In the genomic region with DNA sequence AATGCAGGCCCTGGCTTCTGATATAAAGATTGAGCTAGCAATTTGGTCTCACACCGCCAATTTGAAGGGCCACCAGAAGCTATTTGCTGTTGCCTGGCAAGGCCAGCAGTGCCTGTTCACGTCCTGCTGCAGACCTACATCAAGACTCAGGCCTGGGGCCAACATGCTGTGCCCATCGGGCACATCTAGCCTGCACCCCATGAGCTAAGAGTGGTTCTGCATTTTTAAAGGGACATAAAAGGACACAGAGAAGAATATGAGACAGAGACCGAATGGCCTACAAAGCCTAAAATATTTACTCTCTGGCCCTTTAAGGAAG, we compare ENCODE assay signal across 15 cellular contexts.
DNase-seq lines count a peak whose midpoint lies in the region; ATAC-seq, FAIRE-seq and TF ChIP-seq lines count a peak whose summit lies in the region.
"Had no signal": no experiment of that assay in that cellular context is flagged by ENCODE, and none has a peak within 500 bp of the region (broad histone marks: within the 10 kb centered on the region; RNA-seq: fewer than 3 reads in every experiment).

No MANE protein-coding gene starts in this region.

- no peak overlapping the region for H3K23ac ChIP-seq in mesendoderm (ENCODE audit: low read length)

- H2BK5ac ChIP-seq in mesendoderm (ENCODE audit: low read length), result no peak overlapping the region

- peaks cover 0 to 5% (median 2%) of the 10 kb centered on the region in 7 donors for H3K9me3 Mint-ChIP-seq in CD14-positive monocyte
- H3K9me3 Mint-ChIP-seq: CD8-positive, alpha-beta memory T cell; GM23338 had no signal

- no peak overlapping the region for H2BK15ac ChIP-seq in mesendoderm (replicated peaks; ENCODE audit: low read depth)

- no peak overlapping the region for H2BK120ac ChIP-seq in mesendoderm (ENCODE audit: low read depth, low read length)

- H3K27ac Mint-ChIP-seq in CD14-positive monocyte, result no peak overlapping the region
- H3K27ac Mint-ChIP-seq: B cell; CD8-positive, alpha-beta memory T cell; GM23338 had no signal

- no peaks in the 10 kb centered on the region for H3K27me3 ChIP-seq in Peyer's patch
- H3K27me3 ChIP-seq in mesendoderm (ENCODE audit: insufficient read depth, low read length, poor library complexity), result no peaks in the 10 kb centered on the region
- H3K27me3 ChIP-seq in parathyroid adenoma (ENCODE audit: control insufficient read depth, insufficient read depth, low read length), result no peaks in the 10 kb centered on the region
- H3K27me3 ChIP-seq in aorta (ENCODE audit: control insufficient read depth in 1 of 2, insufficient read depth in 2 of 2, low read length in 1 of 2), result no peaks in the 10 kb centered on the region

- H3K56ac ChIP-seq in mesendoderm (ENCODE audit: low read length), result peak overlapping the region; percentile 31

- no peak overlapping the region for H3K4me2 ChIP-seq in mesendoderm (ENCODE audit: low read length)
- no peak overlapping the region for H3K4me2 ChIP-seq in parathyroid adenoma (ENCODE audit: low read length)
- H3K4me2 ChIP-seq: GM23338 had no signal

- H3K4ac ChIP-seq in mesendoderm (ENCODE audit: low read depth, low read length), result no peak overlapping the region

- intact Hi-C loops in CD14-positive monocyte (cut with micrococcal nuclease), result no loop called here
- intact Hi-C loops in aorta (cut with DNase I), result no loop called here

- no peaks in the 10 kb centered on the region for H3K27me3 Mint-ChIP-seq in CD14-positive monocyte (ENCODE audit: low read depth in 3 of 3)
- H3K27me3 Mint-ChIP-seq: B cell had no signal

- no peak overlapping the region for H3K27ac ChIP-seq in Peyer's patch
- no peak overlapping the region for H3K27ac ChIP-seq in mesendoderm (ENCODE audit: low read depth, low read length)
- peak overlapping the region; percentile 93 for H3K27ac ChIP-seq in parathyroid adenoma
- no peak overlapping the region for H3K27ac ChIP-seq in aorta (ENCODE audit: low read depth in 1 of 2, low read length in 2 of 2)

- H3K9me3 ChIP-seq in Peyer's patch, result no peaks in the 10 kb centered on the region
- H3K9me3 ChIP-seq in parathyroid adenoma (ENCODE audit: control insufficient read depth, low read length), result no peaks in the 10 kb centered on the region
- no peaks in the 10 kb centered on the region for H3K9me3 ChIP-seq in aorta (ENCODE audit: control insufficient read depth, low read length)
- H3K9me3 ChIP-seq: Caco-2 had no signal

- H3K4me3 ChIP-seq in Peyer's patch (no peak overlapping the region), mesendoderm (ENCODE audit: low read length) (no peak overlapping the region), parathyroid adenoma (ENCODE audit: low read depth, low read length) (no peak overlapping the region), aorta (ENCODE audit: low read length in 2 of 2) (no peak overlapping the region)
- H3K4me3 ChIP-seq: GM12878, GM23338 had no signal

- no CpG with 5 or more reads among the region's 4 CpGs for WGBS in mesendoderm (ENCODE audit: extremely low coverage, insufficient coverage, low lambda C conversion rate)
- 89 to 92% methylated on average over 4 of the region's 4 CpGs for WGBS in aorta, 2 donors

- TF ChIP-seq POLR2A in Peyer's patch (IDR thresholded peaks at IDR 0.05), result no peak

- H3K9ac ChIP-seq in mesendoderm (ENCODE audit: low read length) (no peak overlapping the region), parathyroid adenoma (no peak overlapping the region)

- no peak overlapping the region for H4K5ac ChIP-seq in mesendoderm (ENCODE audit: low read length)

- DNase-seq in CD14-positive monocyte (ENCODE audit: low spot score) (peak; percentile 16), Peyer's patch (peak in 2 of 3 donors; percentile 6 to 37), mesendoderm (no peak), RCC 7860 (ENCODE audit: low spot score) (no peak), aorta (no peak), middle frontal gyrus (ENCODE audit: extremely low spot score, low spot score) (no peak), NCI-H82 treated with DMSO at 0.1 percent for 48 hours (lab: John Stamatoyannopoulos, UW; ENCODE audit: unreplicated experiment) (no peak)
- DNase-seq: Caco-2; CD8-positive, alpha-beta memory T cell; DMS53 had no signal

- peaks cover 8 to 13% of the 10 kb centered on the region in 2 donors for H3K36me3 Mint-ChIP-seq in CD14-positive monocyte

- no peaks in the 10 kb centered on the region for H3K36me3 ChIP-seq in Peyer's patch
- no peaks in the 10 kb centered on the region for H3K36me3 ChIP-seq in mesendoderm (ENCODE audit: control insufficient read depth, insufficient read depth, low read length)
- H3K36me3 ChIP-seq in parathyroid adenoma (ENCODE audit: control insufficient read depth, insufficient read depth, low read length), result no peaks in the 10 kb centered on the region
- H3K36me3 ChIP-seq in aorta (ENCODE audit: control insufficient read depth in 1 of 2, insufficient read depth in 2 of 2, low read length in 1 of 2), result peaks cover 0 to 2% of the 10 kb centered on the region in 2 donors

- peaks cover 12% of the 10 kb centered on the region for H3K4me1 Mint-ChIP-seq in CD14-positive monocyte
- H3K4me1 Mint-ChIP-seq: B cell had no signal

- H4K8ac ChIP-seq in mesendoderm (ENCODE audit: low read depth, low read length), result no peak overlapping the region

- no peak for ATAC-seq in aorta (ENCODE audit: low FRiP score)
- ATAC-seq: GM12878 had no signal

- no peak overlapping the region for H2AK5ac ChIP-seq in mesendoderm (ENCODE audit: low read length)

- H3K79me1 ChIP-seq in mesendoderm (ENCODE audit: low read length), result no peaks in the 10 kb centered on the region

- H3K4me1 ChIP-seq in Peyer's patch (no peaks in the 10 kb centered on the region), mesendoderm (ENCODE audit: control insufficient read depth, low read depth, low read length) (peaks cover 12% of the 10 kb centered on the region), parathyroid adenoma (peaks cover 38% of the 10 kb centered on the region), aorta (ENCODE audit: control insufficient read depth in 1 of 2, insufficient read depth in 2 of 2, low read length in 2 of 2) (no peaks in the 10 kb centered on the region)
- H3K4me1 ChIP-seq: Caco-2 had no signal

- peak overlapping the region; percentile 57 for H2AFZ ChIP-seq in parathyroid adenoma
- H2AFZ ChIP-seq: GM23338 had no signal

- H3K18ac ChIP-seq in mesendoderm (ENCODE audit: low read length), result no peak overlapping the region

- no peak overlapping the region for H3K4me3 Mint-ChIP-seq in CD14-positive monocyte
- H3K4me3 Mint-ChIP-seq: B cell; CD8-positive, alpha-beta memory T cell; GM23338 had no signal

- no peak for FAIRE-seq in RCC 7860 (lab: Jason Lieb, UNC)
- FAIRE-seq: A204.1, GM12878 had no signal

- H3K79me2 ChIP-seq in mesendoderm (ENCODE audit: control insufficient read depth, insufficient read depth, low read length) (no peaks in the 10 kb centered on the region), parathyroid adenoma (peaks cover 21% of the 10 kb centered on the region)

- TF ChIP-seq CTCF in CD14-positive monocyte (IDR thresholded peaks at IDR 0.05), result no peak
- no peak for TF ChIP-seq CTCF in Peyer's patch (IDR thresholded peaks at IDR 0.05)
- TF ChIP-seq CTCF in parathyroid adenoma (IDR thresholded peaks at IDR 0.05), result no peak

Comparison
In these comparisons a context has a peak if more than half of its experiments do, and no peak if none do; other contexts are left out.
1. DNase-seq: peak in CD14-positive monocyte (single experiment) and Peyer's patch (2 of 3); none in mesendoderm (single experiment), RCC 7860 (single experiment), aorta (0 of 2), middle frontal gyrus (single experiment) and NCI-H82 treated with DMSO at 0.1 percent for 48 hours (single experiment).